Comparison of ENCODE assay signal across 8 cellular contexts in genomic region chr10:123583639-123584418, GRCh38.
DNase-seq lines count a peak whose midpoint lies in the region; ATAC-seq and TF ChIP-seq lines count a peak whose summit lies in the region.

No MANE protein-coding gene starts in this region.

- TF ChIP-seq CTCF in osteocyte (IDR thresholded peaks at IDR 0.05) = peak; percentile 72

- no peak overlapping the region for H3K4me3 Mint-ChIP-seq in activated CD4-positive, alpha-beta memory T cell treated with anti-CD3 and anti-CD28 coated beads for 36 hours
- no peak overlapping the region for H3K4me3 Mint-ChIP-seq in activated CD4-positive, alpha-beta memory T cell treated with anti-CD3 and anti-CD28 coated beads, Interleukin-2, amount 10 ng/mL, durations not matched to agents 7 days and 5 days
- no peak overlapping the region for H3K4me3 Mint-ChIP-seq in osteocyte (ENCODE audit: unreplicated experiment)

- peak; percentile 51 for DNase-seq in activated CD4-positive, alpha-beta memory T cell treated with anti-CD3 and anti-CD28 coated beads for 36 hours
- DNase-seq in activated CD4-positive, alpha-beta memory T cell treated with anti-CD3 and anti-CD28 coated beads, Interleukin-2, amount 10 ng/mL, durations not matched to agents 7 days and 5 days = no peak
- DNase-seq in NCI-H128 (lab: John Stamatoyannopoulos, UW; ENCODE audit: unreplicated experiment) = peak; percentile 56
- DNase-seq in activated CD8-positive, alpha-beta memory T cell treated with anti-CD3 and anti-CD28 coated beads, Interleukin-2, amount 50 U/mL, for 48 hours = peak; percentile 71
- DNase-seq in globus pallidus (ENCODE audit: low spot score) = peak; percentile 58
- peak; percentile 85 for DNase-seq in osteocyte (ENCODE audit: extremely low spot score, unreplicated experiment)
- DNase-seq in NCI-H446 treated with DMSO at 0.1 percent for 48 hours (lab: John Stamatoyannopoulos, UW) = no peak

- POLR2A ChIA-PET in activated CD4-positive, alpha-beta memory T cell treated with anti-CD3 and anti-CD28 coated beads for 36 hours (lab: Charles Lee) = no interaction called here
- POLR2A ChIA-PET in activated CD4-positive, alpha-beta memory T cell treated with anti-CD3 and anti-CD28 coated beads, Interleukin-2, amount 10 ng/mL, durations not matched to agents 7 days and 5 days (lab: Charles Lee) = no interaction called here

- no peaks in the 10 kb centered on the region for H3K4me1 Mint-ChIP-seq in activated CD4-positive, alpha-beta memory T cell treated with anti-CD3 and anti-CD28 coated beads for 36 hours (ENCODE audit: low read depth)
- no peaks in the 10 kb centered on the region for H3K4me1 Mint-ChIP-seq in activated CD4-positive, alpha-beta memory T cell treated with anti-CD3 and anti-CD28 coated beads, Interleukin-2, amount 10 ng/mL, durations not matched to agents 7 days and 5 days
- no peaks in the 10 kb centered on the region for H3K4me1 Mint-ChIP-seq in osteocyte (ENCODE audit: unreplicated experiment)

- no peaks in the 10 kb centered on the region for H3K9me3 Mint-ChIP-seq in activated CD4-positive, alpha-beta memory T cell treated with anti-CD3 and anti-CD28 coated beads for 36 hours
- H3K9me3 Mint-ChIP-seq in activated CD4-positive, alpha-beta memory T cell treated with anti-CD3 and anti-CD28 coated beads, Interleukin-2, amount 10 ng/mL, durations not matched to agents 7 days and 5 days = no peaks in the 10 kb centered on the region
- H3K9me3 Mint-ChIP-seq in osteocyte (ENCODE audit: unreplicated experiment) = no peaks in the 10 kb centered on the region

- intact Hi-C loops in activated CD4-positive, alpha-beta memory T cell treated with anti-CD3 and anti-CD28 coated beads for 36 hours (cut with micrococcal nuclease) = loop anchor here (10.0 kb wide), 1 partner anchor 801 kb away; no protein-coding TSS in a partner anchor

- H3K27me3 Mint-ChIP-seq in activated CD4-positive, alpha-beta memory T cell treated with anti-CD3 and anti-CD28 coated beads for 36 hours = peaks cover 32% of the 10 kb centered on the region
- H3K27me3 Mint-ChIP-seq in activated CD4-positive, alpha-beta memory T cell treated with anti-CD3 and anti-CD28 coated beads, Interleukin-2, amount 10 ng/mL, durations not matched to agents 7 days and 5 days = peaks cover 22% of the 10 kb centered on the region
- H3K27me3 Mint-ChIP-seq in osteocyte (ENCODE audit: unreplicated experiment) = peaks cover 17% of the 10 kb centered on the region

- no peaks in the 10 kb centered on the region for H3K36me3 Mint-ChIP-seq in activated CD4-positive, alpha-beta memory T cell treated with anti-CD3 and anti-CD28 coated beads for 36 hours
- no peaks in the 10 kb centered on the region for H3K36me3 Mint-ChIP-seq in activated CD4-positive, alpha-beta memory T cell treated with anti-CD3 and anti-CD28 coated beads, Interleukin-2, amount 10 ng/mL, durations not matched to agents 7 days and 5 days (ENCODE audit: low read depth)
- H3K36me3 Mint-ChIP-seq in osteocyte (ENCODE audit: unreplicated experiment) = no peaks in the 10 kb centered on the region

- CTCF ChIA-PET in activated CD4-positive, alpha-beta memory T cell treated with anti-CD3 and anti-CD28 coated beads for 36 hours (lab: Charles Lee) = interaction anchor here (1.0 to 1.7 kb wide), 3 partner anchors 384 to 805 kb away, joined by 4 to 5 read pairs (median 5); no protein-coding TSS in a partner anchor
- CTCF ChIA-PET in activated CD4-positive, alpha-beta memory T cell treated with anti-CD3 and anti-CD28 coated beads, Interleukin-2, amount 10 ng/mL, durations not matched to agents 7 days and 5 days (lab: Charles Lee) = interaction anchor here (1.0 to 1.9 kb wide), 3 partner anchors 9 to 805 kb away, joined by 4 to 10 read pairs (median 5); no protein-coding TSS in a partner anchor

- H3K27ac Mint-ChIP-seq in activated CD4-positive, alpha-beta memory T cell treated with anti-CD3 and anti-CD28 coated beads for 36 hours = no peak overlapping the region
- H3K27ac Mint-ChIP-seq in activated CD4-positive, alpha-beta memory T cell treated with anti-CD3 and anti-CD28 coated beads, Interleukin-2, amount 10 ng/mL, durations not matched to agents 7 days and 5 days = no peak overlapping the region
- no peak overlapping the region for H3K27ac Mint-ChIP-seq in osteocyte (ENCODE audit: unreplicated experiment)

- no peak for ATAC-seq in HG03520 (IDR thresholded peaks at IDR 0.05; ENCODE audit: unreplicated experiment)

Comparison
In these comparisons a context has a peak if more than half of its experiments do, and no peak if none do; other contexts are left out.
1. DNase-seq: peak in activated CD4-positive, alpha-beta memory T cell treated with anti-CD3 and anti-CD28 coated beads for 36 hours (single experiment), NCI-H128 (single experiment), activated CD8-positive, alpha-beta memory T cell treated with anti-CD3 and anti-CD28 coated beads, Interleukin-2, amount 50 U/mL, for 48 hours (single experiment), globus pallidus (single experiment) and osteocyte (single experiment); none in activated CD4-positive, alpha-beta memory T cell treated with anti-CD3 and anti-CD28 coated beads, Interleukin-2, amount 10 ng/mL, durations not matched to agents 7 days and 5 days (single experiment) and NCI-H446 treated with DMSO at 0.1 percent for 48 hours (single experiment).